ENCODE assay signal across 11 cellular contexts in the genomic region with DNA sequence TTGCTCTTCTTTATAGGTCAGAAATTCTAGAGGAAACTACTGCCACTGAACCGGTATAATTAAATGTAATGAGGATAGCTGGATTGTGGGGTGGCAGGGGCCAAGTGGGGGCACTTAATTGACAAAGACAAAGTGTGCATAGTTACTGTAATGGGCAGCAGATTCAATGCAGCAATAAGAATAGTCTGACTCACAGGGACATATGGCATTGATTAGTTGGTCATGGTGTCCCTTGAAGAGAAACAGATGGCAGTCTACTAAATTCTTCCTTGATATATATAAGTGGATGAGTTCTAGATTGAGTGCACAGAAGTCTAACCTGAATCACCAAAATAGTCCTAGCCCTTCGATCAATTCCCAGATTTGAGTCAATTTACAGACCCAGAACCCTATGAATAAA. TPM values are rescaled to one million over a fixed set of nuclear protein-coding genes. Genes with fewer than 3 reads are reported as not detected.
A peak's percentile ranks its signal among the peaks of the same experiment; 100 is the strongest.
DNase-seq lines count a peak whose midpoint lies in the region; ATAC-seq and TF ChIP-seq lines count a peak whose summit lies in the region.
"Had no signal": no experiment of that assay in that cellular context is flagged by ENCODE, and none has a peak within 500 bp of the region (broad histone marks: within the 10 kb centered on the region; RNA-seq: fewer than 3 reads in every experiment).

No MANE protein-coding gene starts in this region.

- no peaks in the 10 kb centered on the region for H3K9me3 Mint-ChIP-seq in activated T-helper 17 cell treated with anti-CD3 and anti-CD28 coated beads, Interleukin-2, amount 50 U/mL, for 72 hours
- H3K9me3 Mint-ChIP-seq in immature natural killer cell, result no peaks in the 10 kb centered on the region

- H3K27ac Mint-ChIP-seq in activated T-helper 17 cell treated with anti-CD3 and anti-CD28 coated beads, Interleukin-2, amount 50 U/mL, for 72 hours, result no peak overlapping the region
- peak overlapping the region in 1 of 6 donors; percentile 25 for H3K27ac Mint-ChIP-seq in immature natural killer cell

- ATAC-seq in activated T-helper 17 cell treated with anti-CD3 and anti-CD28 coated beads, Interleukin-2, amount 50 U/mL, for 72 hours (replicated peaks), result no peak
- no peak for ATAC-seq in GM21737 (IDR thresholded peaks at IDR 0.05; ENCODE audit: unreplicated experiment)

- CTCF ChIA-PET in AG04450 (lab: Charles Lee), result no interaction called here

- peaks cover 23% of the 10 kb centered on the region for H3K4me1 Mint-ChIP-seq in activated T-helper 17 cell treated with anti-CD3 and anti-CD28 coated beads, Interleukin-2, amount 50 U/mL, for 72 hours
- peaks cover 68 to 81% of the 10 kb centered on the region in 2 donors for H3K4me1 Mint-ChIP-seq in immature natural killer cell

- H3K9me3 ChIP-seq in AG04450 (ENCODE audit: control insufficient read depth, insufficient read depth, low read length), result no peaks in the 10 kb centered on the region

- no peak overlapping the region for H3K27ac ChIP-seq in AG04450 (ENCODE audit: low read depth, low read length)

- peak overlapping the region; percentile 79 for H3K4me3 ChIP-seq in AG04450 (ENCODE audit: low read depth, low read length)
- peak overlapping the region; percentile 10 for H3K4me3 ChIP-seq in GM12875 (ENCODE audit: low read depth, low read length)
- H3K4me3 ChIP-seq: lung had no signal

- no peaks in the 10 kb centered on the region for H3K27me3 ChIP-seq in AG04450 (ENCODE audit: control insufficient read depth, insufficient read depth, low read length)

- POLR2A ChIA-PET in AG04450 (lab: Yijun Ruan, JAX), result no interaction called here

- H3K4me3 Mint-ChIP-seq in activated T-helper 17 cell treated with anti-CD3 and anti-CD28 coated beads, Interleukin-2, amount 50 U/mL, for 72 hours, result peak overlapping the region; percentile 97
- peak overlapping the region; percentile 33 to 98 (median 91) for H3K4me3 Mint-ChIP-seq in immature natural killer cell

- peaks cover 36% of the 10 kb centered on the region for H3K36me3 Mint-ChIP-seq in activated T-helper 17 cell treated with anti-CD3 and anti-CD28 coated beads, Interleukin-2, amount 50 U/mL, for 72 hours (ENCODE audit: low read depth)
- peaks cover 0 to 3% (median 2%) of the 10 kb centered on the region in 3 donors for H3K36me3 Mint-ChIP-seq in immature natural killer cell

- TF ChIP-seq CTCF in AG04450 (IDR thresholded peaks at IDR 0.05; ENCODE audit: low read depth, low read length) (no peak), GM12875 (IDR thresholded peaks at IDR 0.05; ENCODE audit: borderline replicate concordance, insufficient read depth, low read depth, low read length) (no peak)

- H3K27me3 Mint-ChIP-seq in activated T-helper 17 cell treated with anti-CD3 and anti-CD28 coated beads, Interleukin-2, amount 50 U/mL, for 72 hours, result no peaks in the 10 kb centered on the region
- H3K27me3 Mint-ChIP-seq in immature natural killer cell (ENCODE audit: low read depth in 3 of 3), result peaks cover 0 to 11% (median 4%) of the 10 kb centered on the region in 3 donors

- DNase-seq in AG04450 (ENCODE audit: low read depth, low spot score), result no peak
- no peak for DNase-seq in immature natural killer cell
- DNase-seq in activated CD4-positive, CD25-positive, alpha-beta regulatory T cell (lab: John Stamatoyannopoulos, UW), result no peak
- DNase-seq in MV-4-11 (lab: John Stamatoyannopoulos, UW), result no peak
- DNase-seq in cerebellum (ENCODE audit: low spot score), result no peak
- DNase-seq: amygdala had no signal

RNA-seq across cellular contexts. Expression of a gene that starts 3.1 kb away (rescaled TPM):
- 6.6 and 9.0 TPM in 2 replicates for polyA plus RNA-seq in AG04450 (2011; rRNA removed)
- 5.2 and 6.7 TPM in 2 replicates for polyA minus RNA-seq in AG04450 (2011; rRNA and poly(A)+ RNA removed)
- 1 to 10 TPM; 6.4 to 8.2 TPM for total RNA-seq in activated T-helper 17 cell treated with anti-CD3 and anti-CD28 coated beads, Interleukin-2, amount 50 U/mL, for 72 hours
- 1 to 10 TPM; 5.5 to 8.4 (median 7.8) TPM for polyA plus RNA-seq in immature natural killer cell
- total RNA-seq in cerebellum, result 10.3 TPM

RNA-seq across cellular contexts. Expression of a gene that starts 3.8 kb away (rescaled TPM):
- polyA plus RNA-seq in AG04450 (2011; rRNA removed) (6.5 and 7.4 TPM in 2 replicates), immature natural killer cell (1 to 10 TPM in 2 of 3 donors, not detected in 1; 1.1 to 1.6 TPM)
- 3.4 and 5.5 TPM in 2 replicates for polyA minus RNA-seq in AG04450 (2011; rRNA and poly(A)+ RNA removed)
- 1 to 10 TPM; 1.6 to 2.2 TPM for total RNA-seq in activated T-helper 17 cell treated with anti-CD3 and anti-CD28 coated beads, Interleukin-2, amount 50 U/mL, for 72 hours
- 12.2 TPM for total RNA-seq in cerebellum

RNA-seq across cellular contexts. Expression of a gene that starts 31.5 kb away (rescaled TPM):
- polyA plus RNA-seq in AG04450 (2011; rRNA removed), result not detected in 2 replicates
- polyA minus RNA-seq in AG04450 (2011; rRNA and poly(A)+ RNA removed), result not detected in 2 replicates
- total RNA-seq in activated T-helper 17 cell treated with anti-CD3 and anti-CD28 coated beads, Interleukin-2, amount 50 U/mL, for 72 hours, result not detected
- polyA plus RNA-seq in immature natural killer cell, result not detected
- total RNA-seq in cerebellum, result not detected
- total RNA-seq: H4, lung had no signal
- polyA plus RNA-seq: lung had no signal
